In genomic region chr2:144519934-144520717, GRCh38 we compare ENCODE assay signal across 8 cellular contexts. TPM values are rescaled to one million over a fixed set of nuclear protein-coding genes. Genes with fewer than 3 reads are reported as not detected.
DNase-seq lines count a peak whose midpoint lies in the region; ATAC-seq lines count a peak whose summit lies in the region.

TSS of gene ZEB2 (minus strand) at chr2:144520119. CDS start at chr2:144517350, 2,769 bp downstream.

- peaks cover 21% of the 10 kb centered on the region for H3K4me1 Mint-ChIP-seq in activated naive CD4-positive, alpha-beta T cell treated with anti-CD3 and anti-CD28 coated beads for 36 hours (ENCODE audit: low read depth)

- no peaks in the 10 kb centered on the region for H3K27me3 ChIP-seq in right cardiac atrium (ENCODE audit: control insufficient read depth, insufficient read depth)

- no peaks in the 10 kb centered on the region for H3K4me1 ChIP-seq in right cardiac atrium (ENCODE audit: control insufficient read depth, insufficient read depth, low read length)

- H3K36me3 Mint-ChIP-seq in activated naive CD4-positive, alpha-beta T cell treated with anti-CD3 and anti-CD28 coated beads for 36 hours (ENCODE audit: low read depth) = no peaks in the 10 kb centered on the region

- H3K27ac Mint-ChIP-seq in activated naive CD4-positive, alpha-beta T cell treated with anti-CD3 and anti-CD28 coated beads for 36 hours = no peak within 1 kb of the TSS

- intact Hi-C loops in activated naive CD4-positive, alpha-beta T cell treated with anti-CD3 and anti-CD28 coated beads for 36 hours (cut with micrococcal nuclease) = loop anchor here (2.0 to 10.0 kb wide), 8 partner anchors 65 to 1488 kb away; no protein-coding TSS in a partner anchor
- intact Hi-C loops in right cardiac atrium (cut with DNase I) = loop anchor here (5.0 to 10.0 kb wide), 9 partner anchors 55 to 1235 kb away; a partner anchor contains a TSS

- H3K27me3 Mint-ChIP-seq in activated naive CD4-positive, alpha-beta T cell treated with anti-CD3 and anti-CD28 coated beads for 36 hours (ENCODE audit: low read depth) = peaks cover 46% of the 10 kb centered on the region

- ATAC-seq in right cardiac atrium = peak; percentile 21 to 34
- ATAC-seq in HG02981 (IDR thresholded peaks at IDR 0.05; ENCODE audit: unreplicated experiment) = no peak

- H3K9me3 Mint-ChIP-seq in activated naive CD4-positive, alpha-beta T cell treated with anti-CD3 and anti-CD28 coated beads for 36 hours = no peaks in the 10 kb centered on the region

- H3K4me3 ChIP-seq in right cardiac atrium (ENCODE audit: low read length) = peak within 1 kb of the TSS; percentile 98

- H3K9me3 ChIP-seq in right cardiac atrium (ENCODE audit: control insufficient read depth, low read length) = no peaks in the 10 kb centered on the region

- peak within 1 kb of the TSS; percentile 100 for H3K27ac ChIP-seq in right cardiac atrium (ENCODE audit: low read length)

- no peak within 1 kb of the TSS for H3K4me3 Mint-ChIP-seq in activated naive CD4-positive, alpha-beta T cell treated with anti-CD3 and anti-CD28 coated beads for 36 hours

- peak; percentile 54 for DNase-seq in activated naive CD4-positive, alpha-beta T cell treated with anti-CD3 and anti-CD28 coated beads for 36 hours
- DNase-seq in activated naive CD4-positive, alpha-beta T cell treated with anti-CD3 and anti-CD28 coated beads, Interleukin-2, amount 50 U/mL, for 16 hours = no peak
- DNase-seq in NCI-H82 treated with DMSO at 0.1 percent for 48 hours (lab: John Stamatoyannopoulos, UW; ENCODE audit: unreplicated experiment) (peak; percentile 93), anterior cingulate cortex (lab: John Stamatoyannopoulos, UW) (peak in 35 of 58 donors; percentile 18 to 85 (median 59)), right cardiac atrium (peak; percentile 47 to 84 (median 77)), pulmonary artery endothelial cell (ENCODE audit: low read depth, low spot score) (no peak), NCI-H345 (lab: John Stamatoyannopoulos, UW) (no peak)

- 2% methylated on average over 29 of the region's 29 CpGs for WGBS in right cardiac atrium

- CTCF ChIA-PET in activated naive CD4-positive, alpha-beta T cell treated with anti-CD3 and anti-CD28 coated beads for 36 hours (lab: Charles Lee) = no interaction called here

RNA-seq across cellular contexts. Expression of gene ZEB2, which starts in this region (rescaled TPM):
- total RNA-seq in activated naive CD4-positive, alpha-beta T cell treated with anti-CD3 and anti-CD28 coated beads for 36 hours = 1 to 10 TPM; 4.3 to 4.9 TPM
- 100 to 1,000 TPM; 132 to 147 (median 141) TPM for total RNA-seq in right cardiac atrium
- polyA plus RNA-seq in right cardiac atrium = 40.2 TPM
- total RNA-seq in pulmonary artery endothelial cell = 22.5 and 30.3 TPM in 2 replicates

Comparison
In these comparisons a context has a peak if more than half of its experiments do, and no peak if none do; other contexts are left out.
1. DNase-seq: peak in activated naive CD4-positive, alpha-beta T cell treated with anti-CD3 and anti-CD28 coated beads for 36 hours (single experiment), NCI-H82 treated with DMSO at 0.1 percent for 48 hours (single experiment), anterior cingulate cortex (35 of 58) and right cardiac atrium (3 of 3); none in activated naive CD4-positive, alpha-beta T cell treated with anti-CD3 and anti-CD28 coated beads, Interleukin-2, amount 50 U/mL, for 16 hours (single experiment), pulmonary artery endothelial cell (single experiment) and NCI-H345 (single experiment).